Comparison of ENCODE assay signal across 1 cellular context in the genomic region with DNA sequence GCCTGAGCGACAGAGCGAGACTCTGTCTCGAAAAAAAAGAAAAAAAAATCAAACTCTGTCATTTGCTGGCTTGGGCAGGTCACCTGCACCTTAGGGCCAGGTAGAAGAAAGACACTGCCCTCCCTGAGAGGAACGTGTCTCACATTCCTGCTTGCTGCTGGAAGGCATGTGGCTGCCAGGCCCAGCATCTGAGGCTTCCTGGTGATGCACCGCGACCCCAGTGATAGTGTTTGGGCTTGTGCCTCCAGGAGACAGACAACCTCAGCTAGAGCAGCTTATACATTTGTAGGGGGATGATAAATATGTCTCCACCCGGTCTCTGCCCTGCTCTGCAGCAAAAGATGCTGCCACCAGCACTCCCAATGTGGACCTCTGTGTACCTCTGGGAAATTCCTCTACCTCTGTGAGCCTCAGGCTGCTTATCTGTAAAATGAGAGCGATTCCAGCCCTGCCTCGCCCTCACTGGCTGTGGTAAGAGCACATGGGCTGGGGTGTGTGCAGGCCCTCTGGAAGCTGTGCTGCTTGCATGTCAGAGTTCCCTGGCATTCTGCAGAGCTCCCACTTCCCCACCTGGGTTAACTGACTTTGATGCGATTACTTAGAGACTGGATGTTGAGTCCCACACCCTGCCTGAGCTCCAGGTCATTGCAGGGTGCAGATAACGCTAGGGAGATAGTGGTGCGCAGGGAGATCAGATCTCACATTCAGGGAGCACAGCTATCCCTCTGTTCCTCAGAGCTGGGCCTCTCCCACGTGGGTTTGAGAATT.
TF ChIP-seq lines count a peak whose summit lies in the region.

No MANE protein-coding gene starts in this region.

TF ChIP-seq in HCT116, 20 proteins besides CTCF, POLR2A, EP300 and RAD21:
- TF ChIP-seq FOSL1 (IDR thresholded peaks at IDR 0.05; ENCODE audit: low read depth) (no peak), ZNF274 (IDR thresholded peaks at IDR 0.05; ENCODE audit: low read depth, low read length) (no peak), YY1 (IDR thresholded peaks at IDR 0.05; ENCODE audit: extremely low read depth, insufficient replicate concordance, low read depth, low read length) (no peak), ZFX (IDR thresholded peaks at IDR 0.05) (no peak), JUND (IDR thresholded peaks at IDR 0.05) (no peak)
- TF ChIP-seq, protein P1, sequence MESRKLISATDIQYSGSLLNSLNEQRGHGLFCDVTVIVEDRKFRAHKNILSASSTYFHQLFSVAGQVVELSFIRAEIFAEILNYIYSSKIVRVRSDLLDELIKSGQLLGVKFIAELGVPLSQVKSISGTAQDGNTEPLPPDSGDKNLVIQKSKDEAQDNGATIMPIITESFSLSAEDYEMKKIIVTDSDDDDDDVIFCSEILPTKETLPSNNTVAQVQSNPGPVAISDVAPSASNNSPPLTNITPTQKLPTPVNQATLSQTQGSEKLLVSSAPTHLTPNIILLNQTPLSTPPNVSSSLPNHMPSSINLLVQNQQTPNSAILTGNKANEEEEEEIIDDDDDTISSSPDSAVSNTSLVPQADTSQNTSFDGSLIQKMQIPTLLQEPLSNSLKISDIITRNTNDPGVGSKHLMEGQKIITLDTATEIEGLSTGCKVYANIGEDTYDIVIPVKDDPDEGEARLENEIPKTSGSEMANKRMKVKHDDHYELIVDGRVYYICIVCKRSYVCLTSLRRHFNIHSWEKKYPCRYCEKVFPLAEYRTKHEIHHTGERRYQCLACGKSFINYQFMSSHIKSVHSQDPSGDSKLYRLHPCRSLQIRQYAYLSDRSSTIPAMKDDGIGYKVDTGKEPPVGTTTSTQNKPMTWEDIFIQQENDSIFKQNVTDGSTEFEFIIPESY (IDR thresholded peaks at IDR 0.05; ENCODE audit: extremely low read depth, insufficient replicate concordance, low read length), result no peak
- TF ChIP-seq, protein P2, sequence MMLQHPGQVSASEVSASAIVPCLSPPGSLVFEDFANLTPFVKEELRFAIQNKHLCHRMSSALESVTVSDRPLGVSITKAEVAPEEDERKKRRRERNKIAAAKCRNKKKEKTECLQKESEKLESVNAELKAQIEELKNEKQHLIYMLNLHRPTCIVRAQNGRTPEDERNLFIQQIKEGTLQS (IDR thresholded peaks at IDR 0.05), result no peak
